In genomic region chr2:111415765-111416743, GRCh38 we compare ENCODE assay signal across 8 cellular contexts.
DNase-seq lines count a peak whose midpoint lies in the region; ATAC-seq and TF ChIP-seq lines count a peak whose summit lies in the region.
"Not testable (repeated sequence)": the region's sequence is repeated elsewhere in the genome, so short reads cannot be mapped to it uniquely, and the experiment has no call there.

No MANE protein-coding gene starts in this region.

- H3K18ac ChIP-seq in IMR-90 (ENCODE audit: low read depth, low read length) = peak overlapping the region; percentile 12; the same call in 1 of the 2 replicates

- H3K9ac ChIP-seq in IMR-90 (ENCODE audit: low read depth, low read length); smooth muscle cell (ENCODE audit: low read depth): not testable (repeated sequence)

- TF ChIP-seq RAD21 in IMR-90 (IDR thresholded peaks at IDR 0.05; ENCODE audit: low read length) = not testable (repeated sequence)

- not testable (repeated sequence) for H3K36me3 Mint-ChIP-seq in activated T-helper 2 cell treated with anti-CD3 and anti-CD28 coated beads, Interferon-gamma antibody, Interleukin-2, Interleukin-4, amounts not matched to agents 10 μg/mL and 5 μg/mL and 100 μg/mL, durations not matched to agents 14 hours and 24 hours and 36 hours (ENCODE audit: low read depth); chondrocyte (ENCODE audit: low read depth); nephron (ENCODE audit: low read depth)

- not testable (repeated sequence) for H3K14ac ChIP-seq in IMR-90 (replicated peaks; ENCODE audit: low read depth, low read length)

- not testable (repeated sequence) for H3K79me2 ChIP-seq in smooth muscle cell (ENCODE audit: low read depth)

- WGBS in IMR-90 (ENCODE audit: extremely low coverage in 2 of 2, insufficient read length in 1 of 2), 2 experiments = no CpG with 5 or more reads among the region's 24 CpGs
- 29% methylated on average over 17 of the region's 24 CpGs for WGBS in smooth muscle cell (ENCODE audit: low lambda C conversion rate)

- H3K27ac ChIP-seq in IMR-90 (ENCODE audit: insufficient read depth, low read length) (peak overlapping the region; percentile 49; the same call in 1 of the 2 replicates), smooth muscle cell (ENCODE audit: low read depth) (peak overlapping the region; percentile 43)

- not testable (repeated sequence) for H3F3A ChIP-seq in smooth muscle cell (ENCODE audit: low read depth)

- peaks cover 23% of the 10 kb centered on the region for H3K4me1 Mint-ChIP-seq in activated T-helper 2 cell treated with anti-CD3 and anti-CD28 coated beads, Interferon-gamma antibody, Interleukin-2, Interleukin-4, amounts not matched to agents 10 μg/mL and 5 μg/mL and 100 μg/mL, durations not matched to agents 14 hours and 24 hours and 36 hours (ENCODE audit: low read depth)
- H3K4me1 Mint-ChIP-seq in chondrocyte (ENCODE audit: low read depth) = peaks cover 14% of the 10 kb centered on the region
- peaks cover 19% of the 10 kb centered on the region for H3K4me1 Mint-ChIP-seq in nephron

- in situ Hi-C loops in IMR-90 (cut with MboI; ENCODE audit: low sequenced_read_pairs) = not testable (repeated sequence)

- not testable (repeated sequence) for H2BK15ac ChIP-seq in IMR-90 (ENCODE audit: low read depth, low read length)

- H4K8ac ChIP-seq in IMR-90 (ENCODE audit: low read depth in 2 of 2, low read length in 2 of 2) = not testable (repeated sequence)

- peak overlapping the region; percentile 10; the same call in 1 of the 2 replicates for H3K4me2 ChIP-seq in IMR-90 (ENCODE audit: low read depth, low read length)
- H3K4me2 ChIP-seq in smooth muscle cell = not testable (repeated sequence)

- TF ChIP-seq POLR2A in IMR-90 (IDR thresholded peaks at IDR 0.05; ENCODE audit: low read depth, low read length) = not testable (repeated sequence)

- POLR2A ChIA-PET in IMR-90 (lab: Charles Lee; ENCODE audit: unreplicated experiment) = not testable (repeated sequence)

- H3K79me1 ChIP-seq in IMR-90 (ENCODE audit: low read depth in 1 of 2, low read length in 2 of 2) = peaks cover 6 to 34% of the 10 kb centered on the region in 2 experiments; a peak in 3 of 4 replicates

- not testable (repeated sequence) for H4K5ac ChIP-seq in IMR-90 (ENCODE audit: low read depth, low read length)

- H4K20me1 ChIP-seq in IMR-90 (ENCODE audit: insufficient read depth, low read length) = peaks cover 52% of the 10 kb centered on the region
- peaks cover 40% of the 10 kb centered on the region for H4K20me1 ChIP-seq in smooth muscle cell (ENCODE audit: low read depth)

- not testable (repeated sequence) for H3K23ac ChIP-seq in IMR-90 (ENCODE audit: low read depth, low read length)

- H2AFZ ChIP-seq in IMR-90 (replicated peaks; ENCODE audit: low read length, poor library complexity); smooth muscle cell (ENCODE audit: low read depth): not testable (repeated sequence)

- peak; percentile 67 for ATAC-seq in IMR-90 (ENCODE audit: low read depth)

- not testable (repeated sequence) for H4K91ac ChIP-seq in IMR-90 (ENCODE audit: insufficient read depth, low read depth, low read length)

- TF ChIP-seq CTCF in IMR-90 (conservative IDR thresholded peaks at IDR 0.05; ENCODE audit: low read depth, low read length); chondrocyte (IDR thresholded peaks at IDR 0.05); nephron (IDR thresholded peaks at IDR 0.05; ENCODE audit: unreplicated experiment in 3 of 3); smooth muscle cell (IDR thresholded peaks at IDR 0.05; ENCODE audit: borderline replicate concordance, insufficient read depth, poor library complexity, severe bottlenecking): not testable (repeated sequence)

- not testable (repeated sequence) for H3K36me3 ChIP-seq in IMR-90 (ENCODE audit: control insufficient read depth, insufficient read depth, low read length); smooth muscle cell (ENCODE audit: low read depth)

- H3K4me1 ChIP-seq in IMR-90 (ENCODE audit: control insufficient read depth, insufficient read depth, low read length); smooth muscle cell (ENCODE audit: low read depth): not testable (repeated sequence)

- H3K9me1 ChIP-seq in IMR-90 (ENCODE audit: insufficient read depth, low read length) = peaks cover 12% of the 10 kb centered on the region; the same call in 1 of the 2 replicates

- H3K9me3 ChIP-seq in IMR-90 (ENCODE audit: control insufficient read depth, insufficient read depth, low read length); smooth muscle cell (replicated peaks; ENCODE audit: low read depth): not testable (repeated sequence)

- H3K4me3 ChIP-seq in IMR-90 (ENCODE audit: insufficient read depth, low read depth, low read length); smooth muscle cell: not testable (repeated sequence)

- DNase-seq in A172 (ENCODE audit: low spot score) (peak; percentile 77), EL (peak; percentile 47), IMR-90 (peak; percentile 45), iris pigment epithelial cell (ENCODE audit: low read depth) (peak; percentile 4)
- not testable (repeated sequence) for DNase-seq in activated T-helper 2 cell treated with anti-CD3 and anti-CD28 coated beads, Interferon-gamma antibody, Interleukin-2, Interleukin-4, amounts not matched to agents 10 μg/mL and 5 μg/mL and 100 μg/mL, durations not matched to agents 14 hours and 24 hours and 36 hours (ENCODE audit: low spot score); chondrocyte (ENCODE audit: low spot score); smooth muscle cell (lab: John Stamatoyannopoulos, UW; ENCODE audit: unreplicated experiment)

- not testable (repeated sequence) for H3K4ac ChIP-seq in IMR-90 (ENCODE audit: low read depth, low read length)

- H3K4me3 Mint-ChIP-seq in activated T-helper 2 cell treated with anti-CD3 and anti-CD28 coated beads, Interferon-gamma antibody, Interleukin-2, Interleukin-4, amounts not matched to agents 10 μg/mL and 5 μg/mL and 100 μg/mL, durations not matched to agents 14 hours and 24 hours and 36 hours (ENCODE audit: low read depth); chondrocyte (ENCODE audit: unreplicated experiment); nephron: not testable (repeated sequence)

- not testable (repeated sequence) for BruUV-seq in IMR-90 (replicated peaks; lab: Mats Ljungman, UMichigan)

- CTCF ChIA-PET in IMR-90 (lab: Yijun Ruan, JAX) = not testable (repeated sequence)

- dilution Hi-C loops in IMR-90 (cut with HindIII; ENCODE audit: low sequenced_read_pairs, unreplicated experiment) = not testable (repeated sequence)

- H3K27me3 ChIP-seq in IMR-90 (ENCODE audit: control insufficient read depth, insufficient read depth, low read length); smooth muscle cell (ENCODE audit: low read depth): not testable (repeated sequence)

- not testable (repeated sequence) for H3K27me3 Mint-ChIP-seq in activated T-helper 2 cell treated with anti-CD3 and anti-CD28 coated beads, Interferon-gamma antibody, Interleukin-2, Interleukin-4, amounts not matched to agents 10 μg/mL and 5 μg/mL and 100 μg/mL, durations not matched to agents 14 hours and 24 hours and 36 hours (ENCODE audit: low read depth); chondrocyte (ENCODE audit: low read depth)
- peaks cover 15% of the 10 kb centered on the region for H3K27me3 Mint-ChIP-seq in nephron (ENCODE audit: low read depth)

- H2BK20ac ChIP-seq in IMR-90 (ENCODE audit: low read depth, low read length) = not testable (repeated sequence)

- H3K27ac Mint-ChIP-seq in activated T-helper 2 cell treated with anti-CD3 and anti-CD28 coated beads, Interferon-gamma antibody, Interleukin-2, Interleukin-4, amounts not matched to agents 10 μg/mL and 5 μg/mL and 100 μg/mL, durations not matched to agents 14 hours and 24 hours and 36 hours = peak overlapping the region; percentile 45
- H3K27ac Mint-ChIP-seq in chondrocyte (ENCODE audit: unreplicated experiment) = peak overlapping the region; percentile 80
- H3K27ac Mint-ChIP-seq in nephron = peak overlapping the region; percentile 26 to 80 (median 38)

- H2AK5ac ChIP-seq in IMR-90 (ENCODE audit: low read depth, low read length) = not testable (repeated sequence)

- H2AK9ac ChIP-seq in IMR-90 (replicated peaks; ENCODE audit: low read depth, low read length, poor library complexity) = not testable (repeated sequence)

- H2BK120ac ChIP-seq in IMR-90 (ENCODE audit: low read depth, low read length) = not testable (repeated sequence)

- H2BK5ac ChIP-seq in IMR-90 (ENCODE audit: low read depth, low read length, poor library complexity, severe bottlenecking) = not testable (repeated sequence)

- intact Hi-C loops in IMR-90 (cut with micrococcal nuclease); activated T-helper 2 cell treated with anti-CD3 and anti-CD28 coated beads, Interferon-gamma antibody, Interleukin-2, Interleukin-4, amounts not matched to agents 10 μg/mL and 5 μg/mL and 100 μg/mL, durations not matched to agents 14 hours and 24 hours and 36 hours (cut with micrococcal nuclease): not testable (repeated sequence)

- H3K56ac ChIP-seq in IMR-90 (ENCODE audit: extremely low read depth, insufficient read depth, low read length) = not testable (repeated sequence)

- not testable (repeated sequence) for H3K9me3 Mint-ChIP-seq in activated T-helper 2 cell treated with anti-CD3 and anti-CD28 coated beads, Interferon-gamma antibody, Interleukin-2, Interleukin-4, amounts not matched to agents 10 μg/mL and 5 μg/mL and 100 μg/mL, durations not matched to agents 14 hours and 24 hours and 36 hours; chondrocyte (ENCODE audit: low read depth); nephron
